ENCODE assay signal across 1 cellular context in the genomic region with DNA sequence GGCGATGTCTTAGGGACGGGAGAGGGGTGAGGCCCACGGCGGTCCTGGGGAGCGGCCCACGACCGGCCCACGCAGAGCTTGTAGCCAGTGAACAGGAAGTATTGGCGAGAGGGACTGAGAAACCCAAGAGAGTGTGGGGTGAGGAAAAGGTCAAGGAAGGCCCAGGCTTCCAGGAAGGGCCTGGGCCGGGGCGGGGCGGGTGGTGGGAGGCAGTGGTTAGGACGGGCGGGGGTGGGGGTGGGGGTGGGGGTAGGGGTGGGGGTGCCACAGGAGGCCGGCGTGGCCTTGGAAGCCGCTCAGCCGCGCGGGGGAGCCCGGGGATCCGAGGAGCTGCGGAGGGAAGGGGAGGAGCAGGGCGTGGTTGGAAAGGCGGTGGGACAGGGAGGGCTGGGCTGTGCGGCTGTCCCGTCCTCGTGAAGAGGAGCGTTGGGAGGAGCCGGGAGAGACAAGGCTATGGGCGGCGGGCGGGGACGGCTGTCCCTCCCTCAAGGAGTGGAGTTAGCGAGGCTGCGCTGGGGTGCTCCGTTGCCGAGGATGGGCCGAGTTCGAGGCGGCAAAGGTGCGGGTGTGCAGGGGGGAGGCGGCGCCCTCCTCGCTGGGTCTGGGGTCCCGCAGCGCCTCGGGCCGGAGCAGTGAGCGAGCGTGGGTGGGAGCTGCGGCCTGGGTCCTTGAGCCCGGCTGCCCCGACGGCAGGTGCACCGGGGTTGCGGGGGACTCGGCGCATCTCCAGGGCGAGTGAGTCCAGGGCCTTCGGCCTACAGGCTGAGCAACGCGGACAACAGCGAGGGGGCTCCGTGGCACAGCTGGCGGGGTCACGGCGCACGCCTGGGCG.
TF ChIP-seq lines count a peak whose summit lies in the region.

No MANE protein-coding gene starts in this region.

TF ChIP-seq in K562, 482 proteins besides CTCF, POLR2A, EP300 and RAD21 (continued from another document and continues in another):
- TF ChIP-seq WHSC1 (IDR thresholded peaks at IDR 0.05; ENCODE audit: low read length) (no peak), CTBP1 (IDR thresholded peaks at IDR 0.05; ENCODE audit: borderline replicate concordance) (no peak), NFYB (IDR thresholded peaks at IDR 0.05; ENCODE audit: extremely low read depth, insufficient read length) (no peak), ESRRA (IDR thresholded peaks at IDR 0.05; ENCODE audit: borderline replicate concordance, low read depth) (0 out of 2 replicates have a peak, but pooled peaks have one; percentile 27), TFAM (CRISPR knock-in tag; conservative IDR thresholded peaks at IDR 0.05) (no peak), EGR1 (conservative IDR thresholded peaks at IDR 0.05) (peak; percentile 86), E2F3 (CRISPR knock-in tag; IDR thresholded peaks at IDR 0.05) (no peak), NFATC3 (IDR thresholded peaks at IDR 0.05) (no peak), MECOM (CRISPR knock-in tag; IDR thresholded peaks at IDR 0.05) (no peak), ELF4 (CRISPR knock-in tag; IDR thresholded peaks at IDR 0.05) (no peak), ZNF668 (CRISPR knock-in tag; IDR thresholded peaks at IDR 0.05) (no peak), HEY1 (CRISPR knock-in tag; IDR thresholded peaks at IDR 0.05; ENCODE audit: borderline replicate concordance) (no peak), XRCC5 (IDR thresholded peaks at IDR 0.05; ENCODE audit: low read depth, low read length) (no peak), SMARCB1 (IDR thresholded peaks at IDR 0.05; ENCODE audit: insufficient read length, low read depth) (no peak), ZNF384 (IDR thresholded peaks at IDR 0.05; ENCODE audit: low read depth, low read length) (no peak), PHF20 (IDR thresholded peaks at IDR 0.05; ENCODE audit: partially characterized antibody) (no peak), ZNF165 (CRISPR knock-in tag; IDR thresholded peaks at IDR 0.05; ENCODE audit: borderline replicate concordance) (no peak), SIN3A (IDR thresholded peaks at IDR 0.05; ENCODE audit: borderline replicate concordance in 2 of 2, control insufficient read depth in 1 of 2, low read depth in 2 of 2, low read length in 2 of 2) (no peak), ZNF316 (IDR thresholded peaks at IDR 0.05) (no peak), CBX3 (IDR thresholded peaks at IDR 0.05; ENCODE audit: borderline replicate concordance in 1 of 2, low read length in 2 of 2) (no peak), ARID2 (IDR thresholded peaks at IDR 0.05) (no peak), TSC22D4 (tag; IDR thresholded peaks at IDR 0.05) (no peak), TEAD4 (IDR thresholded peaks at IDR 0.05; ENCODE audit: low read length) (no peak), TEAD4 (CRISPR knock-in tag; IDR thresholded peaks at IDR 0.05; ENCODE audit: borderline replicate concordance) (no peak), EWSR1 (IDR thresholded peaks at IDR 0.05; ENCODE audit: borderline replicate concordance, low read depth, partially characterized antibody) (no peak), ZNF212 (CRISPR knock-in tag; IDR thresholded peaks at IDR 0.05) (no peak), ZNF408 (CRISPR knock-in tag; IDR thresholded peaks at IDR 0.05; ENCODE audit: low read depth) (no peak), HDGF (IDR thresholded peaks at IDR 0.05) (no peak), PTRF (tag; IDR thresholded peaks at IDR 0.05) (no peak), ZEB2 (IDR thresholded peaks at IDR 0.05) (no peak), KLF10 (CRISPR knock-in tag; IDR thresholded peaks at IDR 0.05) (no peak), ZC3H8 (IDR thresholded peaks at IDR 0.05) (no peak), KLF1 (tag; IDR thresholded peaks at IDR 0.05) (no peak), ZNF133 (CRISPR knock-in tag; IDR thresholded peaks at IDR 0.05) (no peak), IFI16 (CRISPR knock-in tag; IDR thresholded peaks at IDR 0.05) (no peak), ATF1 (CRISPR knock-in tag; IDR thresholded peaks at IDR 0.05) (no peak), ATF1 (tag; IDR thresholded peaks at IDR 0.05) (no peak), KAT8 (IDR thresholded peaks at IDR 0.05; ENCODE audit: low read depth) (no peak), COPS2 (conservative IDR thresholded peaks at IDR 0.05) (no peak), ZKSCAN3 (CRISPR knock-in tag; IDR thresholded peaks at IDR 0.05) (no peak), THRAP3 (IDR thresholded peaks at IDR 0.05; ENCODE audit: borderline replicate concordance) (no peak), PML (IDR thresholded peaks at IDR 0.05; ENCODE audit: low read length) (no peak)
- TF ChIP-seq, protein P1, sequence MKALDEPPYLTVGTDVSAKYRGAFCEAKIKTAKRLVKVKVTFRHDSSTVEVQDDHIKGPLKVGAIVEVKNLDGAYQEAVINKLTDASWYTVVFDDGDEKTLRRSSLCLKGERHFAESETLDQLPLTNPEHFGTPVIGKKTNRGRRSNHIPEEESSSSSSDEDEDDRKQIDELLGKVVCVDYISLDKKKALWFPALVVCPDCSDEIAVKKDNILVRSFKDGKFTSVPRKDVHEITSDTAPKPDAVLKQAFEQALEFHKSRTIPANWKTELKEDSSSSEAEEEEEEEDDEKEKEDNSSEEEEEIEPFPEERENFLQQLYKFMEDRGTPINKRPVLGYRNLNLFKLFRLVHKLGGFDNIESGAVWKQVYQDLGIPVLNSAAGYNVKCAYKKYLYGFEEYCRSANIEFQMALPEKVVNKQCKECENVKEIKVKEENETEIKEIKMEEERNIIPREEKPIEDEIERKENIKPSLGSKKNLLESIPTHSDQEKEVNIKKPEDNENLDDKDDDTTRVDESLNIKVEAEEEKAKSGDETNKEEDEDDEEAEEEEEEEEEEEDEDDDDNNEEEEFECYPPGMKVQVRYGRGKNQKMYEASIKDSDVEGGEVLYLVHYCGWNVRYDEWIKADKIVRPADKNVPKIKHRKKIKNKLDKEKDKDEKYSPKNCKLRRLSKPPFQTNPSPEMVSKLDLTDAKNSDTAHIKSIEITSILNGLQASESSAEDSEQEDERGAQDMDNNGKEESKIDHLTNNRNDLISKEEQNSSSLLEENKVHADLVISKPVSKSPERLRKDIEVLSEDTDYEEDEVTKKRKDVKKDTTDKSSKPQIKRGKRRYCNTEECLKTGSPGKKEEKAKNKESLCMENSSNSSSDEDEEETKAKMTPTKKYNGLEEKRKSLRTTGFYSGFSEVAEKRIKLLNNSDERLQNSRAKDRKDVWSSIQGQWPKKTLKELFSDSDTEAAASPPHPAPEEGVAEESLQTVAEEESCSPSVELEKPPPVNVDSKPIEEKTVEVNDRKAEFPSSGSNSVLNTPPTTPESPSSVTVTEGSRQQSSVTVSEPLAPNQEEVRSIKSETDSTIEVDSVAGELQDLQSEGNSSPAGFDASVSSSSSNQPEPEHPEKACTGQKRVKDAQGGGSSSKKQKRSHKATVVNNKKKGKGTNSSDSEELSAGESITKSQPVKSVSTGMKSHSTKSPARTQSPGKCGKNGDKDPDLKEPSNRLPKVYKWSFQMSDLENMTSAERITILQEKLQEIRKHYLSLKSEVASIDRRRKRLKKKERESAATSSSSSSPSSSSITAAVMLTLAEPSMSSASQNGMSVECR (CRISPR knock-in tag; IDR thresholded peaks at IDR 0.05), result no peak
- TF ChIP-seq, protein P2, sequence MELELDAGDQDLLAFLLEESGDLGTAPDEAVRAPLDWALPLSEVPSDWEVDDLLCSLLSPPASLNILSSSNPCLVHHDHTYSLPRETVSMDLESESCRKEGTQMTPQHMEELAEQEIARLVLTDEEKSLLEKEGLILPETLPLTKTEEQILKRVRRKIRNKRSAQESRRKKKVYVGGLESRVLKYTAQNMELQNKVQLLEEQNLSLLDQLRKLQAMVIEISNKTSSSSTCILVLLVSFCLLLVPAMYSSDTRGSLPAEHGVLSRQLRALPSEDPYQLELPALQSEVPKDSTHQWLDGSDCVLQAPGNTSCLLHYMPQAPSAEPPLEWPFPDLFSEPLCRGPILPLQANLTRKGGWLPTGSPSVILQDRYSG (tag; conservative IDR thresholded peaks at IDR 0.05; ENCODE audit: low read depth), result no peak
- TF ChIP-seq, protein P3, sequence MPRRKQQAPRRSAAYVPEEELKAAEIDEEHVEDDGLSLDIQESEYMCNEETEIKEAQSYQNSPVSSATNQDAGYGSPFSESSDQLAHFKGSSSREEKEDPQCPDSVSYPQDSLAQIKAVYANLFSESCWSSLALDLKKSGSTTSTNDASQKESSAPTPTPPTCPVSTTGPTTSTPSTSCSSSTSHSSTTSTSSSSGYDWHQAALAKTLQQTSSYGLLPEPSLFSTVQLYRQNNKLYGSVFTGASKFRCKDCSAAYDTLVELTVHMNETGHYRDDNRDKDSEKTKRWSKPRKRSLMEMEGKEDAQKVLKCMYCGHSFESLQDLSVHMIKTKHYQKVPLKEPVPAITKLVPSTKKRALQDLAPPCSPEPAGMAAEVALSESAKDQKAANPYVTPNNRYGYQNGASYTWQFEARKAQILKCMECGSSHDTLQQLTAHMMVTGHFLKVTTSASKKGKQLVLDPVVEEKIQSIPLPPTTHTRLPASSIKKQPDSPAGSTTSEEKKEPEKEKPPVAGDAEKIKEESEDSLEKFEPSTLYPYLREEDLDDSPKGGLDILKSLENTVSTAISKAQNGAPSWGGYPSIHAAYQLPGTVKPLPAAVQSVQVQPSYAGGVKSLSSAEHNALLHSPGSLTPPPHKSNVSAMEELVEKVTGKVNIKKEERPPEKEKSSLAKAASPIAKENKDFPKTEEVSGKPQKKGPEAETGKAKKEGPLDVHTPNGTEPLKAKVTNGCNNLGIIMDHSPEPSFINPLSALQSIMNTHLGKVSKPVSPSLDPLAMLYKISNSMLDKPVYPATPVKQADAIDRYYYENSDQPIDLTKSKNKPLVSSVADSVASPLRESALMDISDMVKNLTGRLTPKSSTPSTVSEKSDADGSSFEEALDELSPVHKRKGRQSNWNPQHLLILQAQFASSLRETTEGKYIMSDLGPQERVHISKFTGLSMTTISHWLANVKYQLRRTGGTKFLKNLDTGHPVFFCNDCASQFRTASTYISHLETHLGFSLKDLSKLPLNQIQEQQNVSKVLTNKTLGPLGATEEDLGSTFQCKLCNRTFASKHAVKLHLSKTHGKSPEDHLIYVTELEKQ (CRISPR knock-in tag; IDR thresholded peaks at IDR 0.05), result no peak
- TF ChIP-seq, protein P4, sequence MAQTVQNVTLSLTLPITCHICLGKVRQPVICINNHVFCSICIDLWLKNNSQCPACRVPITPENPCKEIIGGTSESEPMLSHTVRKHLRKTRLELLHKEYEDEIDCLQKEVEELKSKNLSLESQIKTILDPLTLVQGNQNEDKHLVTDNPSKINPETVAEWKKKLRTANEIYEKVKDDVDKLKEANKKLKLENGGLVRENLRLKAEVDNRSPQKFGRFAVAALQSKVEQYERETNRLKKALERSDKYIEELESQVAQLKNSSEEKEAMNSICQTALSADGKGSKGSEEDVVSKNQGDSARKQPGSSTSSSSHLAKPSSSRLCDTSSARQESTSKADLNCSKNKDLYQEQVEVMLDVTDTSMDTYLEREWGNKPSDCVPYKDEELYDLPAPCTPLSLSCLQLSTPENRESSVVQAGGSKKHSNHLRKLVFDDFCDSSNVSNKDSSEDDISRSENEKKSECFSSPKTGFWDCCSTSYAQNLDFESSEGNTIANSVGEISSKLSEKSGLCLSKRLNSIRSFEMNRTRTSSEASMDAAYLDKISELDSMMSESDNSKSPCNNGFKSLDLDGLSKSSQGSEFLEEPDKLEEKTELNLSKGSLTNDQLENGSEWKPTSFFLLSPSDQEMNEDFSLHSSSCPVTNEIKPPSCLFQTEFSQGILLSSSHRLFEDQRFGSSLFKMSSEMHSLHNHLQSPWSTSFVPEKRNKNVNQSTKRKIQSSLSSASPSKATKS (CRISPR knock-in tag; IDR thresholded peaks at IDR 0.05), result no peak
- TF ChIP-seq, protein P5, sequence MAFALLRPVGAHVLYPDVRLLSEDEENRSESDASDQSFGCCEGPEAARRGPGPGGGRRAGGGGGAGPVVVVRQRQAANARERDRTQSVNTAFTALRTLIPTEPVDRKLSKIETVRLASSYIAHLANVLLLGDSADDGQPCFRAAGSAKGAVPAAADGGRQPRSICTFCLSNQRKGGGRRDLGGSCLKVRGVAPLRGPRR (CRISPR knock-in tag; IDR thresholded peaks at IDR 0.05), result no peak
- TF ChIP-seq, protein P6, sequence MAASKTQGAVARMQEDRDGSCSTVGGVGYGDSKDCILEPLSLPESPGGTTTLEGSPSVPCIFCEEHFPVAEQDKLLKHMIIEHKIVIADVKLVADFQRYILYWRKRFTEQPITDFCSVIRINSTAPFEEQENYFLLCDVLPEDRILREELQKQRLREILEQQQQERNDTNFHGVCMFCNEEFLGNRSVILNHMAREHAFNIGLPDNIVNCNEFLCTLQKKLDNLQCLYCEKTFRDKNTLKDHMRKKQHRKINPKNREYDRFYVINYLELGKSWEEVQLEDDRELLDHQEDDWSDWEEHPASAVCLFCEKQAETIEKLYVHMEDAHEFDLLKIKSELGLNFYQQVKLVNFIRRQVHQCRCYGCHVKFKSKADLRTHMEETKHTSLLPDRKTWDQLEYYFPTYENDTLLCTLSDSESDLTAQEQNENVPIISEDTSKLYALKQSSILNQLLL (CRISPR knock-in tag; IDR thresholded peaks at IDR 0.05; ENCODE audit: borderline replicate concordance), result no peak
- TF ChIP-seq, protein P7, sequence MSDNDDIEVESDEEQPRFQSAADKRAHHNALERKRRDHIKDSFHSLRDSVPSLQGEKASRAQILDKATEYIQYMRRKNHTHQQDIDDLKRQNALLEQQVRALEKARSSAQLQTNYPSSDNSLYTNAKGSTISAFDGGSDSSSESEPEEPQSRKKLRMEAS (CRISPR knock-in tag; IDR thresholded peaks at IDR 0.05), result no peak; the same call in 1 of the 2 replicates
- TF ChIP-seq, protein P8, sequence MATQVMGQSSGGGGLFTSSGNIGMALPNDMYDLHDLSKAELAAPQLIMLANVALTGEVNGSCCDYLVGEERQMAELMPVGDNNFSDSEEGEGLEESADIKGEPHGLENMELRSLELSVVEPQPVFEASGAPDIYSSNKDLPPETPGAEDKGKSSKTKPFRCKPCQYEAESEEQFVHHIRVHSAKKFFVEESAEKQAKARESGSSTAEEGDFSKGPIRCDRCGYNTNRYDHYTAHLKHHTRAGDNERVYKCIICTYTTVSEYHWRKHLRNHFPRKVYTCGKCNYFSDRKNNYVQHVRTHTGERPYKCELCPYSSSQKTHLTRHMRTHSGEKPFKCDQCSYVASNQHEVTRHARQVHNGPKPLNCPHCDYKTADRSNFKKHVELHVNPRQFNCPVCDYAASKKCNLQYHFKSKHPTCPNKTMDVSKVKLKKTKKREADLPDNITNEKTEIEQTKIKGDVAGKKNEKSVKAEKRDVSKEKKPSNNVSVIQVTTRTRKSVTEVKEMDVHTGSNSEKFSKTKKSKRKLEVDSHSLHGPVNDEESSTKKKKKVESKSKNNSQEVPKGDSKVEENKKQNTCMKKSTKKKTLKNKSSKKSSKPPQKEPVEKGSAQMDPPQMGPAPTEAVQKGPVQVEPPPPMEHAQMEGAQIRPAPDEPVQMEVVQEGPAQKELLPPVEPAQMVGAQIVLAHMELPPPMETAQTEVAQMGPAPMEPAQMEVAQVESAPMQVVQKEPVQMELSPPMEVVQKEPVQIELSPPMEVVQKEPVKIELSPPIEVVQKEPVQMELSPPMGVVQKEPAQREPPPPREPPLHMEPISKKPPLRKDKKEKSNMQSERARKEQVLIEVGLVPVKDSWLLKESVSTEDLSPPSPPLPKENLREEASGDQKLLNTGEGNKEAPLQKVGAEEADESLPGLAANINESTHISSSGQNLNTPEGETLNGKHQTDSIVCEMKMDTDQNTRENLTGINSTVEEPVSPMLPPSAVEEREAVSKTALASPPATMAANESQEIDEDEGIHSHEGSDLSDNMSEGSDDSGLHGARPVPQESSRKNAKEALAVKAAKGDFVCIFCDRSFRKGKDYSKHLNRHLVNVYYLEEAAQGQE (CRISPR knock-in tag; IDR thresholded peaks at IDR 0.05; ENCODE audit: low read depth), result no peak
